7 cellular contexts compared by ENCODE assay signal in the genomic region with DNA sequence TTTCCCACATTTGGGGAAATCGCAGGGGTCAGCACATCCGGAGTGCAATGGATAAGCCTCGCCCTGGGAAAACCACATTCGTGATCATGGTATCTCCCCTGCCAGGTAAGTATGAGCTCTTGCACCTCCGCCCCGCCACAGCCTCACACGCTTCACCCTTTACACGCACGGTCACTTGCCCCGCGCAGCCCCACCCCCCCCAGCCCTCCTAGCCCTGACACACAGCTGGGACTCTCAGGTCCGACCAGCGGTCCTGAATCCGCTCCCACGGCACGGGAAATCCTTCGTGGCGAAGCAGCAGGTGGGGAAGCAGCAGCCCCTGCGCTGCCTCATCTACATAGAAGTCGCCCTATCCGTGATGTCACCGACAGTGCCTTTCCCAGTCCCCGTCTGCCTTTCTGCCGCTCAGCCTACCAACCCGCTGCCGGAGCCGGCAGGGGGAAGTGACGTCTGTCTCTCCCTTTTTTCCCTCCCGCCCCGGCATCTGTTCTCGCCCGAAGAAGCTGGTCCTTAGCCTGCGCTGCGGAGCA. TPM values are rescaled to one million over a fixed set of nuclear protein-coding genes. Genes with fewer than 3 reads are reported as not detected.
DNase-seq lines count a peak whose midpoint lies in the region; ATAC-seq lines count a peak whose summit lies in the region.
"Not testable (repeated sequence)": the region's sequence is repeated elsewhere in the genome, so short reads cannot be mapped to it uniquely, and the experiment has no call there.

No MANE protein-coding gene starts in this region.

- ATAC-seq in GM18519 (IDR thresholded peaks at IDR 0.05; ENCODE audit: low FRiP score, unreplicated experiment) (peak; percentile 53), HG02970 (IDR thresholded peaks at IDR 0.05; ENCODE audit: low FRiP score, unreplicated experiment) (peak; percentile 59)

- not testable (repeated sequence) for H3K27me3 ChIP-seq in iPS-20b (ENCODE audit: insufficient read depth, low read length); skeletal muscle tissue (ENCODE audit: control insufficient read depth in 3 of 3, insufficient read depth in 3 of 3, low read length in 3 of 3)

- H3K27me3 Mint-ChIP-seq in activated CD4-positive, alpha-beta T cell treated with anti-CD3 and anti-CD28 coated beads, Interleukin-2, amount 10 ng/mL, durations not matched to agents 7 days and 5 days: not testable (repeated sequence)

- H3K36me3 ChIP-seq in iPS-20b (ENCODE audit: insufficient read depth, low read depth, low read length); skeletal muscle tissue (ENCODE audit: control insufficient read depth in 3 of 3, insufficient read depth in 3 of 3, low read length in 3 of 3): not testable (repeated sequence)

- not testable (repeated sequence) for H3K9me3 ChIP-seq in iPS-20b (ENCODE audit: insufficient read depth, low read depth, low read length); skeletal muscle tissue (ENCODE audit: control insufficient read depth in 3 of 3, low read length in 3 of 3)

- H3K9ac ChIP-seq in iPS-20b (ENCODE audit: low read depth, low read length) (peak overlapping the region; percentile 73), skeletal muscle tissue (ENCODE audit: low read depth in 1 of 3, low read length in 3 of 3) (peak overlapping the region in 1 of 3 donors; percentile 79)

- H3K27ac ChIP-seq in caudate nucleus (ENCODE audit: low read depth, low read length) (peak overlapping the region; percentile 81), skeletal muscle tissue (ENCODE audit: low read depth, low read length) (peak overlapping the region; percentile 77)
- not testable (repeated sequence) for H3K27ac ChIP-seq in iPS-20b (ENCODE audit: low read length)

- peak overlapping the region; percentile 98 for H3K27ac Mint-ChIP-seq in activated CD4-positive, alpha-beta T cell treated with anti-CD3 and anti-CD28 coated beads, Interleukin-2, amount 10 ng/mL, durations not matched to agents 7 days and 5 days

- not testable (repeated sequence) for H3K9me3 Mint-ChIP-seq in activated CD4-positive, alpha-beta T cell treated with anti-CD3 and anti-CD28 coated beads, Interleukin-2, amount 10 ng/mL, durations not matched to agents 7 days and 5 days

- POLR2A ChIA-PET in activated CD4-positive, alpha-beta T cell treated with anti-CD3 and anti-CD28 coated beads, Interleukin-2, amount 10 ng/mL, durations not matched to agents 7 days and 5 days (lab: Charles Lee): not testable (repeated sequence)

- not testable (repeated sequence) for H3K36me3 Mint-ChIP-seq in activated CD4-positive, alpha-beta T cell treated with anti-CD3 and anti-CD28 coated beads, Interleukin-2, amount 10 ng/mL, durations not matched to agents 7 days and 5 days (ENCODE audit: low read depth)

- H3K4me3 Mint-ChIP-seq in activated CD4-positive, alpha-beta T cell treated with anti-CD3 and anti-CD28 coated beads, Interleukin-2, amount 10 ng/mL, durations not matched to agents 7 days and 5 days: peak overlapping the region; percentile 55

- H3K4me1 ChIP-seq in iPS-20b (ENCODE audit: insufficient read depth, low read length); skeletal muscle tissue (ENCODE audit: control insufficient read depth in 3 of 3, insufficient read depth in 3 of 3, low read length in 3 of 3): not testable (repeated sequence)

- not testable (repeated sequence) for H3K4me3 ChIP-seq in iPS-20b (ENCODE audit: low read length)
- peak overlapping the region in 2 of 3 donors; percentile 46 to 54 for H3K4me3 ChIP-seq in skeletal muscle tissue (ENCODE audit: low read length in 3 of 3)

- H3K4me1 Mint-ChIP-seq in activated CD4-positive, alpha-beta T cell treated with anti-CD3 and anti-CD28 coated beads, Interleukin-2, amount 10 ng/mL, durations not matched to agents 7 days and 5 days: not testable (repeated sequence)

- CTCF ChIA-PET in activated CD4-positive, alpha-beta T cell treated with anti-CD3 and anti-CD28 coated beads, Interleukin-2, amount 10 ng/mL, durations not matched to agents 7 days and 5 days (lab: Charles Lee): not testable (repeated sequence)

- DNase-seq in NCI-H748 (lab: John Stamatoyannopoulos, UW; ENCODE audit: unreplicated experiment) (peak; percentile 49), caudate nucleus (lab: John Stamatoyannopoulos, UW) (peak in 56 of 61 donors; percentile 19 to 95 (median 62))
- DNase-seq in activated CD4-positive, alpha-beta T cell treated with anti-CD3 and anti-CD28 coated beads, Interleukin-2, amount 10 ng/mL, durations not matched to agents 7 days and 5 days: peak; percentile 37

RNA-seq across cellular contexts. Expression of a gene that starts 31.9 kb away (rescaled TPM):
- not detected for total RNA-seq in activated CD4-positive, alpha-beta T cell treated with anti-CD3 and anti-CD28 coated beads, Interleukin-2, amount 10 ng/mL, durations not matched to agents 7 days and 5 days
- not detected for total RNA-seq in skeletal muscle tissue
